Comparison of ENCODE assay signal across 1 cellular context in genomic region chr6:44156494-44157151, GRCh38.
TF ChIP-seq lines count a peak whose summit lies in the region.

No MANE protein-coding gene starts in this region.

TF ChIP-seq in HepG2, 621 proteins besides CTCF, POLR2A, EP300 and RAD21 (continued from another document and continues in another):
- TF ChIP-seq ZNF800 (CRISPR knock-in tag; IDR thresholded peaks at IDR 0.05) (0 out of 2 replicates have a peak, but pooled peaks have one; percentile 39), ZNF569 (CRISPR knock-in tag; IDR thresholded peaks at IDR 0.05; ENCODE audit: borderline replicate concordance) (no peak), CEBPG (CRISPR knock-in tag; IDR thresholded peaks at IDR 0.05) (peak; percentile 76; the same call in 1 of the 2 replicates), ZNF460 (CRISPR knock-in tag; IDR thresholded peaks at IDR 0.05; ENCODE audit: borderline replicate concordance) (no peak; the same call in 1 of the 2 replicates), MBD4 (IDR thresholded peaks at IDR 0.05; ENCODE audit: borderline replicate concordance, low read length) (no peak), ATF4 (CRISPR knock-in tag; IDR thresholded peaks at IDR 0.05) (no peak), AHR (CRISPR knock-in tag; IDR thresholded peaks at IDR 0.05) (no peak), ZNF615 (CRISPR knock-in tag; IDR thresholded peaks at IDR 0.05; ENCODE audit: borderline replicate concordance) (no peak), AKNA (CRISPR knock-in tag; IDR thresholded peaks at IDR 0.05; ENCODE audit: borderline replicate concordance) (no peak), ZBTB1 (CRISPR knock-in tag; IDR thresholded peaks at IDR 0.05; ENCODE audit: borderline replicate concordance) (no peak), ZNF772 (CRISPR knock-in tag; IDR thresholded peaks at IDR 0.05) (no peak), ZNF580 (CRISPR knock-in tag; IDR thresholded peaks at IDR 0.05; ENCODE audit: borderline replicate concordance, low read depth) (no peak; the same call in 1 of the 2 replicates), MAX (IDR thresholded peaks at IDR 0.05) (peak; percentile 67), HIVEP1 (CRISPR knock-in tag; IDR thresholded peaks at IDR 0.05) (peak; percentile 29; the same call in 1 of the 2 replicates), GLMP (CRISPR knock-in tag; IDR thresholded peaks at IDR 0.05; ENCODE audit: borderline replicate concordance) (no peak), MLXIP (CRISPR knock-in tag; IDR thresholded peaks at IDR 0.05; ENCODE audit: borderline replicate concordance) (no peak), ZMYM4 (CRISPR knock-in tag; IDR thresholded peaks at IDR 0.05) (peak; percentile 94), GMEB1 (CRISPR knock-in tag; IDR thresholded peaks at IDR 0.05; ENCODE audit: borderline replicate concordance) (peak; percentile 71; the same call in 1 of the 2 replicates), STAG1 (CRISPR knock-in tag; IDR thresholded peaks at IDR 0.05) (peak; percentile 39), CCAR2 (optimal IDR thresholded peaks at IDR 0.05; ENCODE audit: low read depth, low read length) (no peak), HINFP (CRISPR knock-in tag; IDR thresholded peaks at IDR 0.05; ENCODE audit: low read depth) (0 out of 2 replicates have a peak, but pooled peaks have one; percentile 58), PRDM4 (CRISPR knock-in tag; IDR thresholded peaks at IDR 0.05; ENCODE audit: borderline replicate concordance) (0 out of 2 replicates have a peak, but pooled peaks have one; percentile 16), FOXP4 (CRISPR knock-in tag; IDR thresholded peaks at IDR 0.05) (peak; percentile 98), MAFF (IDR thresholded peaks at IDR 0.05; ENCODE audit: low read depth, low read length) (no peak), MYC (CRISPR knock-in tag; IDR thresholded peaks at IDR 0.05; ENCODE audit: borderline replicate concordance) (peak; percentile 81), ZKSCAN5 (CRISPR knock-in tag; IDR thresholded peaks at IDR 0.05) (peak; percentile 90), ZZZ3 (CRISPR knock-in tag; IDR thresholded peaks at IDR 0.05; ENCODE audit: borderline replicate concordance) (no peak), YY1 (IDR thresholded peaks at IDR 0.05; ENCODE audit: insufficient read depth, insufficient replicate concordance, low read depth, low read length) (peak; percentile 70), PITX1 (CRISPR knock-in tag; IDR thresholded peaks at IDR 0.05) (peak; percentile 63), HDAC1 (CRISPR knock-in tag; IDR thresholded peaks at IDR 0.05) (peak; percentile 97), MBNL3 (CRISPR knock-in tag; conservative IDR thresholded peaks at IDR 0.05) (no peak)
